ENCODE assay signal across 9 cellular contexts in the genomic region with DNA sequence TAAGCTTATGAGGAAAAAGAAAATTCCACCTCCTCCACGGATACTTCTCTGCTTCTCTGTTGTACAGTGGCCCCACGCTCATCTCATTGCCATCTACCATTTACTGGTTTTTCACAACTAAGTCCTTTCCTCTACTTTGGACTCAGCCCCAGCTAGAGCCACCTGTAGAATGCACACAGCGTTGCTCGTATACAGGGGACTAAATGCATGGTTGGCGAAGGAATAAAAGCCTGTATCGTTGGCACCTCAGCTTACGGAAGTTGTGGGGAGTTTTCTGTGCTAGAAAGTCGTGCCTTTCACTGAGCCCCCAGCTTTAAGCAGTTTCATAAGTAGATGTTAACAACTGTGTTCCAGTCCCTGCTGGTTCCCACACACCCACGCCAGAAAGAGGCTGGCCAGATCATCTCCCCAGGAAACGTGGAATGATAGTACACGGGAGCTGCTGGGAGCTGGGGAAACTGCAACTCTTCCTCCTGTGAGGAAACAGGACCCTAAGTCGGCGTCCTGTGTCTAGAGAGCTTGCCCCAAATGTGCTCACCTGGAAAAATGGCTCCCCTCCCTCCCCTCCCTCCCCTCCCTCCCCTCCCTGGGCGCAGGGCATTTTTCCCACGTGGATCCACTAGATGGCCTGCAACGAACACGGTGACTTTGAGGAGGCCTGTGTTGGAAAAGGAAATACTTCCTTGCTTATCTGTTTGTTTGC.
DNase-seq lines count a peak whose midpoint lies in the region; ATAC-seq and TF ChIP-seq lines count a peak whose summit lies in the region.
"Had no signal": no experiment of that assay in that cellular context is flagged by ENCODE, and none has a peak within 500 bp of the region (broad histone marks: within the 10 kb centered on the region; RNA-seq: fewer than 3 reads in every experiment).

No MANE protein-coding gene starts in this region.

- peak; percentile 24 to 43 (median 38) for TF ChIP-seq CTCF in nephron (IDR thresholded peaks at IDR 0.05; ENCODE audit: unreplicated experiment in 3 of 3)

- peak overlapping the region in 2 of 3 experiments; percentile 8 to 32 for H3K4me3 Mint-ChIP-seq in nephron
- H3K4me3 Mint-ChIP-seq: CD4-positive, CD25-positive, alpha-beta regulatory T cell had no signal

- DNase-seq in NCI-H1417 (lab: John Stamatoyannopoulos, UW): peak; percentile 4 to 57 (median 20)
- DNase-seq in NCI-H1417 treated with DMSO at 0.1 percent for 48 hours (lab: John Stamatoyannopoulos, UW): no peak
- DNase-seq in NCI-H526 treated with DMSO at 0.1 percent for 48 hours (lab: John Stamatoyannopoulos, UW): peak; percentile 20
- DNase-seq in epithelial cell of prostate (ENCODE audit: low read depth, low spot score): no peak
- DNase-seq: CD4-positive, CD25-positive, alpha-beta regulatory T cell had no signal

- ATAC-seq in HG03139 (IDR thresholded peaks at IDR 0.05; ENCODE audit: unreplicated experiment) (no peak), GM18909 (IDR thresholded peaks at IDR 0.05; ENCODE audit: poor library complexity, unreplicated experiment) (no peak), GM21526 (IDR thresholded peaks at IDR 0.05; ENCODE audit: low FRiP score, unreplicated experiment) (no peak)

- no peaks in the 10 kb centered on the region for H3K36me3 Mint-ChIP-seq in nephron (ENCODE audit: low read depth)
- H3K36me3 Mint-ChIP-seq: CD4-positive, CD25-positive, alpha-beta regulatory T cell had no signal

- H3K9me3 Mint-ChIP-seq in nephron: peaks cover 8% of the 10 kb centered on the region

- H3K27ac ChIP-seq in epithelial cell of prostate: peak overlapping the region; percentile 98

- peaks cover 3% of the 10 kb centered on the region for H3K27me3 Mint-ChIP-seq in nephron (ENCODE audit: low read depth)

- H3K4me1 Mint-ChIP-seq in nephron: peaks cover 50% of the 10 kb centered on the region

- peak overlapping the region; percentile 27 to 86 (median 64) for H3K27ac Mint-ChIP-seq in nephron

Comparison
In these comparisons a context has a peak if more than half of its experiments do, and no peak if none do; other contexts are left out.
1. DNase-seq: peak in NCI-H1417 (3 of 3) and NCI-H526 treated with DMSO at 0.1 percent for 48 hours (single experiment); none in NCI-H1417 treated with DMSO at 0.1 percent for 48 hours (single experiment) and epithelial cell of prostate (single experiment).